ENCODE assay signal across 8 cellular contexts in genomic region chr14:59254146-59254910, GRCh38.
DNase-seq lines count a peak whose midpoint lies in the region; TF ChIP-seq lines count a peak whose summit lies in the region.

No MANE protein-coding gene starts in this region.

- H3K27ac ChIP-seq in esophagus muscularis mucosa (replicated peaks in 1 of 4): peak overlapping the region; percentile 86 to 88 (median 86)

- H3K4me3 ChIP-seq in esophagus muscularis mucosa: peak overlapping the region in 1 of 4 donors; percentile 22

- no peaks in the 10 kb centered on the region for H3K27me3 ChIP-seq in esophagus muscularis mucosa

- H3K36me3 ChIP-seq in esophagus muscularis mucosa: peaks cover 0 to 4% (median 0%) of the 10 kb centered on the region in 4 donors

- intact Hi-C loops in esophagus muscularis mucosa (cut with DNase I): no loop called here

- DNase-seq in ELR (ENCODE audit: low read depth) (peak; percentile 76), NCI-H69 (lab: John Stamatoyannopoulos, UW) (peak; percentile 47), esophagus muscularis mucosa (ENCODE audit: extremely low spot score) (no peak), pons (ENCODE audit: low spot score) (peak; percentile 88), NCI-H524 (lab: John Stamatoyannopoulos, UW) (no peak), T-helper 9 cell (no peak)
- DNase-seq in activated CD4-positive, alpha-beta T cell treated with anti-CD3 and anti-CD28 coated beads for 4 hours: no peak
- no peak for DNase-seq in activated CD8-positive, alpha-beta memory T cell treated with anti-CD3 and anti-CD28 coated beads, Interleukin-2, amount 50 U/mL, for 4 hours

- TF ChIP-seq EP300 in esophagus muscularis mucosa (IDR thresholded peaks at IDR 0.05): no peak

- TF ChIP-seq POLR2A in esophagus muscularis mucosa (IDR thresholded peaks at IDR 0.05; ENCODE audit: low read depth): no peak

- no peaks in the 10 kb centered on the region for H3K9me3 ChIP-seq in esophagus muscularis mucosa

- H3K4me1 ChIP-seq in esophagus muscularis mucosa: peaks cover 67 to 97% (median 89%) of the 10 kb centered on the region in 4 donors

- 12% methylated on average over 7 of the region's 7 CpGs for WGBS in esophagus muscularis mucosa

- no peak for TF ChIP-seq CTCF in esophagus muscularis mucosa (IDR thresholded peaks at IDR 0.05)

Comparison
In these comparisons a context has a peak if more than half of its experiments do, and no peak if none do; other contexts are left out.
1. DNase-seq: peak in ELR (single experiment), NCI-H69 (single experiment) and pons (single experiment); none in esophagus muscularis mucosa (single experiment), activated CD4-positive, alpha-beta T cell treated with anti-CD3 and anti-CD28 coated beads for 4 hours (0 of 2), activated CD8-positive, alpha-beta memory T cell treated with anti-CD3 and anti-CD28 coated beads, Interleukin-2, amount 50 U/mL, for 4 hours (single experiment), NCI-H524 (0 of 2) and T-helper 9 cell (single experiment).